ENCODE assay signal across 28 cellular contexts in the genomic region with DNA sequence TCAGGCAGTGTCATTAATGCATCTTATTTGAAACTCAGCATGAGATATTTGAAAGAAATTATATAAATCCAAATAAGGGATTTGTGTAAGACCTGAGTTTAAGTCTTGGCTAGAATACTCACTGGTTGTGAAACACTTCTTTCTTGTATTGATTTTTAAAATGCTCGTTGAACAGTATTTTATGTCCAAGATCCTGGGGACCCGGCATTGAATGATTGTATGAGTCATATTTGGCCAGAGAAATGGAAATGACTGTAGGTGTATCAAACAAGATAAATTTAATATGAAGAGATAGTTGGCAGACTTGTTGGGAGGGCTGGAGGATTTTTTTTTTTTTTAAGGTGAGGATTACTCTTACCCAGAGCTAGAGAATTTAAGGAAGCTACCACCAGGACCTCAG.
"Had no signal": no experiment of that assay in that cellular context is flagged by ENCODE, and none has a peak within 500 bp of the region (broad histone marks: within the 10 kb centered on the region; RNA-seq: fewer than 3 reads in every experiment).

No MANE protein-coding gene starts in this region.

- H3K27me3 ChIP-seq: colonic mucosa, dorsolateral prefrontal cortex, esophagus muscularis mucosa, esophagus squamous epithelium, foreskin keratinocyte, gastrocnemius medialis, gastroesophageal sphincter, heart left ventricle, heart right ventricle had no signal

- FAIRE-seq: colon, endometrium, endothelial cell of umbilical vein, frontal cortex had no signal

- H3K27ac ChIP-seq: colonic mucosa, coronary artery, dorsolateral prefrontal cortex, epithelial cell of prostate, esophagus muscularis mucosa, esophagus squamous epithelium, foreskin keratinocyte, gastrocnemius medialis, gastroesophageal sphincter, heart left ventricle, heart right ventricle had no signal

- H3K9me3 ChIP-seq: colonic mucosa, esophagus muscularis mucosa, esophagus squamous epithelium, gastrocnemius medialis, gastroesophageal sphincter, heart left ventricle had no signal

- ATAC-seq: effector memory CD8-positive, alpha-beta T cell; esophagus mucosa; foreskin keratinocyte; gastrocnemius medialis; gastroesophageal sphincter; heart left ventricle; heart right ventricle had no signal

- DNase-seq: colonic mucosa; cortex of kidney; dermis blood vessel endothelial cell; dorsolateral prefrontal cortex; effector CD4-positive, alpha-beta T cell; effector CD8-positive, alpha-beta T cell; effector memory CD4-positive, alpha-beta T cell; effector memory CD8-positive, alpha-beta T cell; endodermal cell; erythroblast; esophagus squamous epithelium; foreskin fibroblast; foreskin keratinocyte; foreskin melanocyte; gastrocnemius medialis; glutamatergic neuron; head of caudate nucleus; heart left ventricle; heart right ventricle had no signal

- H3K4me1 ChIP-seq: colonic mucosa, esophagus squamous epithelium, foreskin keratinocyte, gastrocnemius medialis, gastroesophageal sphincter, heart left ventricle, heart right ventricle had no signal

- H3K36me3 ChIP-seq: colonic mucosa, esophagus muscularis mucosa, esophagus squamous epithelium, gastrocnemius medialis, gastroesophageal sphincter, heart left ventricle, heart right ventricle had no signal

- H3K4me3 ChIP-seq: colonic mucosa, coronary artery, dorsolateral prefrontal cortex, esophagus muscularis mucosa, esophagus squamous epithelium, gastrocnemius medialis, gastroesophageal sphincter, heart left ventricle, heart right ventricle had no signal
